Comparison of ENCODE assay signal across 21 cellular contexts in genomic region chr17:72597354-72598087, GRCh38.
A peak's percentile ranks its signal among the peaks of the same experiment; 100 is the strongest.
DNase-seq lines count a peak whose midpoint lies in the region; ATAC-seq, FAIRE-seq and TF ChIP-seq lines count a peak whose summit lies in the region.
"Had no signal": no experiment of that assay in that cellular context is flagged by ENCODE, and none has a peak within 500 bp of the region (broad histone marks: within the 10 kb centered on the region; RNA-seq: fewer than 3 reads in every experiment).

No MANE protein-coding gene starts in this region.

- H3K27me3 ChIP-seq in OCI-LY3 (ENCODE audit: low read depth, low read length) (peaks cover 3% of the 10 kb centered on the region; the same call in 1 of the 2 replicates), duodenal mucosa (ENCODE audit: control insufficient read depth in 1 of 2, insufficient read depth in 2 of 2, low read length in 2 of 2) (no peaks in the 10 kb centered on the region), mucosa of stomach (ENCODE audit: control insufficient read depth, insufficient read depth, low read length) (no peaks in the 10 kb centered on the region)

- H3K9me3 ChIP-seq in OCI-LY3 (ENCODE audit: insufficient read depth, low read length): no peaks in the 10 kb centered on the region
- no peaks in the 10 kb centered on the region for H3K9me3 ChIP-seq in duodenal mucosa (ENCODE audit: control insufficient read depth in 1 of 2, low read length in 2 of 2)
- H3K9me3 ChIP-seq in mucosa of stomach (ENCODE audit: control insufficient read depth, low read length): no peaks in the 10 kb centered on the region
- H3K9me3 ChIP-seq: BLaER1, MG63, SJCRH30 had no signal

- FAIRE-seq in GM18507 (lab: Jason Lieb, UNC): peak; percentile 21

- H3K4me2 ChIP-seq in OCI-LY3 (ENCODE audit: low read length): peak overlapping the region; percentile 39
- H3K4me2 ChIP-seq: GM23338 had no signal

- H3K9ac ChIP-seq in OCI-LY3 (ENCODE audit: low read length) (no peak overlapping the region), duodenal mucosa (ENCODE audit: low read depth in 1 of 2, low read length in 2 of 2) (no peak overlapping the region), mucosa of stomach (ENCODE audit: low read length) (peak overlapping the region; percentile 2)
- H3K9ac ChIP-seq: BLaER1 had no signal

- no peak overlapping the region for H3K27ac ChIP-seq in OCI-LY3 (ENCODE audit: low read length)
- H3K27ac ChIP-seq in duodenal mucosa (ENCODE audit: low read depth, low read length): no peak overlapping the region
- no peak overlapping the region for H3K27ac ChIP-seq in coronary artery
- H3K27ac ChIP-seq: BLaER1, HL-60, SJCRH30 had no signal

- H3K4me1 ChIP-seq in OCI-LY3 (ENCODE audit: low read length) (no peaks in the 10 kb centered on the region), duodenal mucosa (ENCODE audit: control insufficient read depth in 1 of 2, insufficient read depth in 2 of 2, low read length in 2 of 2) (peaks cover under 1 to 5% of the 10 kb centered on the region in 2 donors), mucosa of stomach (ENCODE audit: control insufficient read depth, insufficient read depth, low read length) (peaks cover 36% of the 10 kb centered on the region)

- no peak for TF ChIP-seq CTCF in OCI-LY3 (IDR thresholded peaks at IDR 0.05; ENCODE audit: low read depth, low read length)
- no peak for TF ChIP-seq CTCF in coronary artery (IDR thresholded peaks at IDR 0.05)

- peak overlapping the region; percentile 22; the same call in 1 of the 2 replicates for H2AFZ ChIP-seq in OCI-LY3 (ENCODE audit: low read depth, low read length)
- H2AFZ ChIP-seq: GM23338 had no signal

- ATAC-seq in GM21786 (IDR thresholded peaks at IDR 0.05; ENCODE audit: unreplicated experiment): no peak
- no peak for ATAC-seq in GM18907 (IDR thresholded peaks at IDR 0.05; ENCODE audit: unreplicated experiment)
- ATAC-seq: GM23338 had no signal

- DNase-seq in GM18507 (ENCODE audit: extremely low spot score, insufficient read length, low read depth): no peak
- DNase-seq in SKM-1 (lab: John Stamatoyannopoulos, UW; ENCODE audit: unreplicated experiment): no peak
- no peak for DNase-seq in coronary artery (ENCODE audit: low spot score)
- DNase-seq: CD4-positive, alpha-beta memory T cell; HCEC 1CT; IMR-90; Kasumi-1; MG63; NCI-H1092 treated with DMSO at 0.1 percent for 48 hours; NCI-H2081; NCI-H446 treated with DMSO at 0.1 percent for 48 hours; NK-92 treated with Interleukin-12 subunit alpha and Interleukin-12 subunit beta, amount 100 ng/mL, for 24 hours; SJCRH30 had no signal

- no peaks in the 10 kb centered on the region for H3K36me3 ChIP-seq in OCI-LY3 (replicated peaks; ENCODE audit: low read depth, low read length)
- no peaks in the 10 kb centered on the region for H3K36me3 ChIP-seq in duodenal mucosa (ENCODE audit: control insufficient read depth in 1 of 2, insufficient read depth in 2 of 2, low read length in 2 of 2)
- no peaks in the 10 kb centered on the region for H3K36me3 ChIP-seq in mucosa of stomach (ENCODE audit: control insufficient read depth, insufficient read depth, low read length)
- H3K36me3 ChIP-seq: BLaER1, MG63, SJCRH30 had no signal

- H3K4me3 ChIP-seq in OCI-LY3 (ENCODE audit: low read length): peak overlapping the region; percentile 20; the same call in 1 of the 2 replicates
- H3K4me3 ChIP-seq in duodenal mucosa (ENCODE audit: low read depth in 1 of 2, low read length in 2 of 2): peak overlapping the region; percentile 18 to 35
- H3K4me3 ChIP-seq in mucosa of stomach (ENCODE audit: low read length): no peak overlapping the region
- no peak overlapping the region for H3K4me3 ChIP-seq in coronary artery
- H3K4me3 ChIP-seq: BLaER1, GM23338, MG63, SJCRH30 had no signal

- H4K20me1 ChIP-seq in OCI-LY3 (ENCODE audit: insufficient read depth, low read length): no peaks in the 10 kb centered on the region
- H4K20me1 ChIP-seq: BLaER1 had no signal

- H3K79me2 ChIP-seq in OCI-LY3 (ENCODE audit: low read length): no peaks in the 10 kb centered on the region

Comparison
In these comparisons a context has a peak if more than half of its experiments do, and no peak if none do; other contexts are left out.
1. H3K4me3 ChIP-seq: peak in OCI-LY3 (single experiment) and duodenal mucosa (2 of 2); none in mucosa of stomach (single experiment) and coronary artery (single experiment).